In genomic region chr9:70407081-70407503, GRCh38 we compare ENCODE assay signal across 8 cellular contexts. TPM values are rescaled to one million over a fixed set of nuclear protein-coding genes. Genes with fewer than 3 reads are reported as not detected.
DNase-seq lines count a peak whose midpoint lies in the region; ATAC-seq lines count a peak whose summit lies in the region.

No MANE protein-coding gene starts in this region.

- peaks cover 40% of the 10 kb centered on the region for H3F3A ChIP-seq in GM23248 (ENCODE audit: insufficient read depth)

- in situ Hi-C loops in GM23248 (cut with MboI): no loop called here

- no peaks in the 10 kb centered on the region for H3K36me3 ChIP-seq in GM23248 (ENCODE audit: low read depth)

- H3K4me1 Mint-ChIP-seq in T-helper 17 cell: peaks cover 63% of the 10 kb centered on the region

- intact Hi-C loops in posterior vena cava (cut with DNase I): no loop called here

- peak; percentile 84 for DNase-seq in GM23248
- DNase-seq in T-helper 17 cell: no peak
- peak; percentile 100 for DNase-seq in fibroblast of peridontal ligament (ENCODE audit: extremely low read depth)
- peak; percentile 83 for DNase-seq in skeletal muscle cell (ENCODE audit: low read depth)
- DNase-seq in posterior vena cava (ENCODE audit: low spot score): no peak

- H3K27ac ChIP-seq in GM23248: peak overlapping the region; percentile 86

- peak overlapping the region; percentile 39 for H3K4me2 ChIP-seq in GM23248 (ENCODE audit: unreplicated experiment)

- peaks cover 63% of the 10 kb centered on the region for H3K4me1 ChIP-seq in GM23248 (ENCODE audit: insufficient read depth)

- no peaks in the 10 kb centered on the region for H3K9me3 ChIP-seq in GM23248 (ENCODE audit: low read depth)
- no peaks in the 10 kb centered on the region for H3K9me3 ChIP-seq in T-helper 17 cell (ENCODE audit: control insufficient read depth, low read length, poor library complexity, severe bottlenecking)

- H3K4me3 ChIP-seq in GM23248 (no peak overlapping the region), skeletal muscle cell (ENCODE audit: low read depth, low read length) (peak overlapping the region; percentile 25)

- no peak overlapping the region for H2AFZ ChIP-seq in GM23248

- peak overlapping the region; percentile 68 for H3K9ac ChIP-seq in GM23248

- no peaks in the 10 kb centered on the region for H3K36me3 Mint-ChIP-seq in T-helper 17 cell (ENCODE audit: low read depth)

- 56 to 61% methylated on average over 4 of the region's 4 CpGs for WGBS in GM23248 (ENCODE audit: low coverage in 1 of 2, low lambda C conversion rate in 2 of 2, missing lambda C conversion rate in 2 of 2), 2 experiments

- H3K27ac Mint-ChIP-seq in T-helper 17 cell: peak overlapping the region; percentile 84

- no peaks in the 10 kb centered on the region for H3K27me3 ChIP-seq in GM23248 (replicated peaks; ENCODE audit: insufficient read depth)

- 0 out of 2 replicates have a peak, but pooled peaks cover 3% of the 10 kb centered on the region for H4K20me1 ChIP-seq in GM23248 (ENCODE audit: insufficient read depth)

- peaks cover 97% of the 10 kb centered on the region for H3K79me2 ChIP-seq in GM23248 (ENCODE audit: insufficient read depth)

- peak overlapping the region; percentile 78 for H3K4me3 Mint-ChIP-seq in T-helper 17 cell

- H3K27me3 Mint-ChIP-seq in T-helper 17 cell: no peaks in the 10 kb centered on the region

- ATAC-seq in T-helper 17 cell (no peak), GM19452 (IDR thresholded peaks at IDR 0.05; ENCODE audit: unreplicated experiment) (no peak), GM18511 (IDR thresholded peaks at IDR 0.05; ENCODE audit: unreplicated experiment) (no peak), HG02759 (IDR thresholded peaks at IDR 0.05; ENCODE audit: unreplicated experiment) (no peak)

- no peaks in the 10 kb centered on the region for H3K9me2 ChIP-seq in GM23248 (ENCODE audit: insufficient read depth)

RNA-seq across cellular contexts. Expression of gene KLF9, which starts 7.4 kb away (rescaled TPM):
- total RNA-seq in GM23248 (2014; rRNA removed; shearing (Covaris generic)): 14.3 and 14.5 TPM in 2 replicates
- 2.5 and 2.6 TPM in 2 replicates for polyA plus RNA-seq in GM23248 (2016; fragmentation: Nextera tagmentation; extraction: Ambion mirVana)
- 10 to 100 TPM; 78.0 to 82.7 TPM for total RNA-seq in T-helper 17 cell
- total RNA-seq in posterior vena cava: 100 to 1,000 TPM in 1 of 2 donors, 10 to 100 TPM in 1; 87.1 to 104 TPM

Comparison
In these comparisons a context has a peak if more than half of its experiments do, and no peak if none do; other contexts are left out.
1. DNase-seq: peak in GM23248 (single experiment), fibroblast of peridontal ligament (single experiment) and skeletal muscle cell (single experiment); none in T-helper 17 cell (0 of 3) and posterior vena cava (single experiment).